Comparison of ENCODE assay signal across 8 cellular contexts in the genomic region with DNA sequence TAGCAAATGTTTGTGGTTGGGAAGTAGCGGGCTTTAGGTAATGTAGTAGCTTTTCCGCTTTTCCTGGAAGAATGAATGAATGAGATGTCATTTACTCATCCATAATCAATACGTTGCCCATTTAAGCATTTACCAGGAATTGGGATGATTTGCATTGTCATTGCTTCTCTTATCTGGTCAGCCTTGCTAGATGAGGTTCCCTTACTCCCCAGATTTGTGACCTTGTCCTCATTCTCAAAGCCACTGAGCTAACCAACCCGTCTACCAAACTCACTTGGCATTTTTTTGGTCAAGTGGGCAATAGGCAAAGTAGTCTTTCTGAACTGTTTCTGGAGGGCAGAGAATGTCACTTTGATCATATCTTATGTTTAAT. TPM values are rescaled to one million over a fixed set of nuclear protein-coding genes. Genes with fewer than 3 reads are reported as not detected.
DNase-seq lines count a peak whose midpoint lies in the region; ATAC-seq and TF ChIP-seq lines count a peak whose summit lies in the region.

No MANE protein-coding gene starts in this region.

- H3K27me3 ChIP-seq in BLaER1 treated with 17β-estradiol and CSF1 and Interleukin-3, amounts not matched to agents 10 nM and 100 nM: no peaks in the 10 kb centered on the region

- peak overlapping the region; percentile 90 to 99 (median 95) for H3K9ac ChIP-seq in BLaER1 treated with 17β-estradiol and CSF1 and Interleukin-3, amounts not matched to agents 10 nM and 100 nM

- TF ChIP-seq CTCF in chondrocyte (IDR thresholded peaks at IDR 0.05): no peak

- peak overlapping the region; percentile 82 to 98 (median 93) for H3K27ac ChIP-seq in BLaER1 treated with 17β-estradiol and CSF1 and Interleukin-3, amounts not matched to agents 10 nM and 100 nM

- in situ Hi-C loops in KBM-7 (cut with MboI; ENCODE audit: low pct_unique_long_range_greater_than_20kb, low sequenced_read_pairs): no loop called here

- H3K36me3 Mint-ChIP-seq in chondrocyte (ENCODE audit: low read depth) (peaks cover 7% of the 10 kb centered on the region), naive B cell (no peaks in the 10 kb centered on the region)

- H4K20me1 ChIP-seq in BLaER1 treated with 17β-estradiol and CSF1 and Interleukin-3, amounts not matched to agents 10 nM and 100 nM: peaks cover 9 to 53% (median 29%) of the 10 kb centered on the region in 11 experiments; a peak in 18 of 22 replicates

- H3K4me2 ChIP-seq in BLaER1 treated with 17β-estradiol and CSF1 and Interleukin-3, amounts not matched to agents 10 nM and 100 nM: peak overlapping the region; percentile 82 to 96 (median 91)

- peaks cover 5% of the 10 kb centered on the region for H3K9me3 Mint-ChIP-seq in chondrocyte (ENCODE audit: low read depth)
- H3K9me3 Mint-ChIP-seq in naive B cell: peaks cover 0 to 9% (median 0%) of the 10 kb centered on the region in 7 donors

- H3K27me3 Mint-ChIP-seq in chondrocyte (ENCODE audit: low read depth) (no peaks in the 10 kb centered on the region), naive B cell (no peaks in the 10 kb centered on the region)

- H3K4me1 Mint-ChIP-seq in chondrocyte (ENCODE audit: low read depth) (peaks cover 60% of the 10 kb centered on the region), naive B cell (peaks cover 22 to 41% (median 34%) of the 10 kb centered on the region in 3 donors)

- no peak for ATAC-seq in naive B cell (ENCODE audit: low read depth in 2 of 2)
- ATAC-seq in HG03039 (IDR thresholded peaks at IDR 0.05; ENCODE audit: unreplicated experiment): no peak

- H3K4me3 Mint-ChIP-seq in chondrocyte (ENCODE audit: unreplicated experiment) (peak overlapping the region; percentile 75), naive B cell (peak overlapping the region; percentile 74 to 96 (median 88))

- peak overlapping the region; percentile 69 to 93 (median 85) for H3K4me3 ChIP-seq in BLaER1 treated with 17β-estradiol and CSF1 and Interleukin-3, amounts not matched to agents 10 nM and 100 nM

- peak overlapping the region; percentile 84 for H3K27ac Mint-ChIP-seq in chondrocyte (ENCODE audit: unreplicated experiment)
- H3K27ac Mint-ChIP-seq in naive B cell: peak overlapping the region in 5 of 6 donors; percentile 51 to 78 (median 76)

- peaks cover 0 to 41% (median 26%) of the 10 kb centered on the region in 11 experiments; a peak in 19 of 22 replicates for H3K36me3 ChIP-seq in BLaER1 treated with 17β-estradiol and CSF1 and Interleukin-3, amounts not matched to agents 10 nM and 100 nM

- DNase-seq in KBM-7 (peak; percentile 26), chondrocyte (ENCODE audit: low spot score) (no peak), naive B cell (no peak), mesenteric fat pad (ENCODE audit: low spot score) (no peak), NCI-H82 treated with DMSO at 0.1 percent for 48 hours (lab: John Stamatoyannopoulos, UW; ENCODE audit: unreplicated experiment) (no peak)
- no peak for DNase-seq in stimulated activated CD4-positive, alpha-beta T cell treated with anti-CD3 and anti-CD28 coated beads, Interleukin-2, amount 100 ng/mL, for 48 hours

- peaks cover 17 to 44% (median 37%) of the 10 kb centered on the region in 11 experiments; a peak in 21 of 22 replicates for H3K9me3 ChIP-seq in BLaER1 treated with 17β-estradiol and CSF1 and Interleukin-3, amounts not matched to agents 10 nM and 100 nM (replicated peaks in 1 of 11)

- H3K4me1 ChIP-seq in BLaER1 treated with 17β-estradiol and CSF1 and Interleukin-3, amounts not matched to agents 10 nM and 100 nM: peaks cover 15 to 30% (median 22%) of the 10 kb centered on the region in 10 experiments

RNA-seq across cellular contexts. Expression of a gene that starts 0.8 kb away (rescaled TPM):
- total RNA-seq in chondrocyte: 209 to 255 TPM (median 228 TPM) in 3 replicates
- polyA plus RNA-seq in naive B cell (ENCODE audit: low read depth in 6 of 6): 10 to 100 TPM; 34.3 to 72.5 (median 42.7) TPM
- total RNA-seq in mesenteric fat pad: 79.0 TPM
